1 cellular context compared by ENCODE assay signal in genomic region chr16:30956601-30957455, GRCh38.
TF ChIP-seq lines count a peak whose summit lies in the region.

No MANE protein-coding gene starts in this region.

TF ChIP-seq in K562, 482 proteins besides CTCF, POLR2A, EP300 and RAD21 (continued from another document and continues in another):
- TF ChIP-seq ELK3 (CRISPR knock-in tag; IDR thresholded peaks at IDR 0.05) (0 out of 2 replicates have a peak, but pooled peaks have one; percentile 48), PRPF4 (IDR thresholded peaks at IDR 0.05; ENCODE audit: insufficient read depth, low read depth, low read length, poor library complexity, severe bottlenecking) (no peak), ARNT (IDR thresholded peaks at IDR 0.05) (peak in 1 of 2 experiments; percentile 21; a peak in 2 of 4 replicates), IFI16 (CRISPR knock-in tag; IDR thresholded peaks at IDR 0.05) (no peak), SMARCA5 (IDR thresholded peaks at IDR 0.05) (peak; percentile 95), ZNF507 (tag; conservative IDR thresholded peaks at IDR 0.05) (no peak), TSHZ1 (CRISPR knock-in tag; IDR thresholded peaks at IDR 0.05) (no peak), MYBL2 (IDR thresholded peaks at IDR 0.05; ENCODE audit: low read depth) (no peak), MYBL2 (CRISPR knock-in tag; IDR thresholded peaks at IDR 0.05; ENCODE audit: borderline replicate concordance) (no peak), RHOXF2B (CRISPR knock-in tag; conservative IDR thresholded peaks at IDR 0.05) (0 out of 2 replicates have a peak, but pooled peaks have one; percentile 66), L3MBTL2 (IDR thresholded peaks at IDR 0.05) (peak; percentile 41; the same call in 1 of the 2 replicates), E2F6 (IDR thresholded peaks at IDR 0.05; ENCODE audit: borderline replicate concordance in 1 of 2, extremely low read depth in 1 of 2, insufficient read depth in 1 of 2, insufficient read length in 1 of 2, low read depth in 1 of 2, low read length in 1 of 2, poor library complexity in 1 of 2, severe bottlenecking in 1 of 2) (peak; percentile 31 to 34), BCLAF1 (IDR thresholded peaks at IDR 0.05; ENCODE audit: borderline replicate concordance in 1 of 2, control insufficient read depth in 1 of 2, low read depth in 2 of 2, low read length in 1 of 2) (no peak), PYGO2 (tag; IDR thresholded peaks at IDR 0.05) (no peak), POLR3G (IDR thresholded peaks at IDR 0.05; ENCODE audit: extremely low read depth, insufficient read length, insufficient replicate concordance) (no peak), RB1 (IDR thresholded peaks at IDR 0.05; ENCODE audit: low read depth) (peak; percentile 43; the same call in 1 of the 2 replicates), ATF6 (CRISPR knock-in tag; IDR thresholded peaks at IDR 0.05) (peak; percentile 84; the same call in 1 of the 2 replicates), ZNF696 (CRISPR knock-in tag; conservative IDR thresholded peaks at IDR 0.05) (no peak), HDAC2 (IDR thresholded peaks at IDR 0.05) (peak; percentile 97), TRIM24 (IDR thresholded peaks at IDR 0.05) (no peak), MYC (IDR thresholded peaks at IDR 0.05; ENCODE audit: low read depth, low read length) (peak; percentile 84; the same call in 1 of the 2 replicates), MYC (CRISPR knock-in tag; IDR thresholded peaks at IDR 0.05; ENCODE audit: borderline replicate concordance, low read depth) (no peak; the same call in 1 of the 2 replicates), PHF20 (IDR thresholded peaks at IDR 0.05; ENCODE audit: partially characterized antibody) (peak; percentile 42), BCOR (IDR thresholded peaks at IDR 0.05) (peak; percentile 98), ELF2 (CRISPR knock-in tag; IDR thresholded peaks at IDR 0.05) (peak; percentile 77; the same call in 1 of the 2 replicates), NBN (IDR thresholded peaks at IDR 0.05; ENCODE audit: low read depth) (no peak), ZNF12 (CRISPR knock-in tag; IDR thresholded peaks at IDR 0.05) (peak; percentile 38), ZNF57 (CRISPR knock-in tag; IDR thresholded peaks at IDR 0.05) (no peak), ZNF830 (CRISPR knock-in tag; IDR thresholded peaks at IDR 0.05) (peak; percentile 20; the same call in 1 of the 2 replicates), HNRNPLL (IDR thresholded peaks at IDR 0.05; ENCODE audit: low read depth, low read length, poor library complexity, severe bottlenecking) (no peak), HMGN3 (IDR thresholded peaks at IDR 0.05; ENCODE audit: borderline replicate concordance, extremely low read depth, insufficient read length, low read depth, low read length) (no peak), MXI1 (IDR thresholded peaks at IDR 0.05; ENCODE audit: low read depth, low read length) (peak; percentile 61; the same call in 1 of the 2 replicates), HMG20A (CRISPR knock-in tag; conservative IDR thresholded peaks at IDR 0.05) (no peak), ZFP1 (CRISPR knock-in tag; IDR thresholded peaks at IDR 0.05) (no peak), ZNF79 (CRISPR knock-in tag; IDR thresholded peaks at IDR 0.05; ENCODE audit: low read depth) (no peak)
- TF ChIP-seq, protein P1, sequence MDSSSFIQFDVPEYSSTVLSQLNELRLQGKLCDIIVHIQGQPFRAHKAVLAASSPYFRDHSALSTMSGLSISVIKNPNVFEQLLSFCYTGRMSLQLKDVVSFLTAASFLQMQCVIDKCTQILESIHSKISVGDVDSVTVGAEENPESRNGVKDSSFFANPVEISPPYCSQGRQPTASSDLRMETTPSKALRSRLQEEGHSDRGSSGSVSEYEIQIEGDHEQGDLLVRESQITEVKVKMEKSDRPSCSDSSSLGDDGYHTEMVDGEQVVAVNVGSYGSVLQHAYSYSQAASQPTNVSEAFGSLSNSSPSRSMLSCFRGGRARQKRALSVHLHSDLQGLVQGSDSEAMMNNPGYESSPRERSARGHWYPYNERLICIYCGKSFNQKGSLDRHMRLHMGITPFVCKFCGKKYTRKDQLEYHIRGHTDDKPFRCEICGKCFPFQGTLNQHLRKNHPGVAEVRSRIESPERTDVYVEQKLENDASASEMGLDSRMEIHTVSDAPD (CRISPR knock-in tag; IDR thresholded peaks at IDR 0.05): no peak
- TF ChIP-seq, protein P2, sequence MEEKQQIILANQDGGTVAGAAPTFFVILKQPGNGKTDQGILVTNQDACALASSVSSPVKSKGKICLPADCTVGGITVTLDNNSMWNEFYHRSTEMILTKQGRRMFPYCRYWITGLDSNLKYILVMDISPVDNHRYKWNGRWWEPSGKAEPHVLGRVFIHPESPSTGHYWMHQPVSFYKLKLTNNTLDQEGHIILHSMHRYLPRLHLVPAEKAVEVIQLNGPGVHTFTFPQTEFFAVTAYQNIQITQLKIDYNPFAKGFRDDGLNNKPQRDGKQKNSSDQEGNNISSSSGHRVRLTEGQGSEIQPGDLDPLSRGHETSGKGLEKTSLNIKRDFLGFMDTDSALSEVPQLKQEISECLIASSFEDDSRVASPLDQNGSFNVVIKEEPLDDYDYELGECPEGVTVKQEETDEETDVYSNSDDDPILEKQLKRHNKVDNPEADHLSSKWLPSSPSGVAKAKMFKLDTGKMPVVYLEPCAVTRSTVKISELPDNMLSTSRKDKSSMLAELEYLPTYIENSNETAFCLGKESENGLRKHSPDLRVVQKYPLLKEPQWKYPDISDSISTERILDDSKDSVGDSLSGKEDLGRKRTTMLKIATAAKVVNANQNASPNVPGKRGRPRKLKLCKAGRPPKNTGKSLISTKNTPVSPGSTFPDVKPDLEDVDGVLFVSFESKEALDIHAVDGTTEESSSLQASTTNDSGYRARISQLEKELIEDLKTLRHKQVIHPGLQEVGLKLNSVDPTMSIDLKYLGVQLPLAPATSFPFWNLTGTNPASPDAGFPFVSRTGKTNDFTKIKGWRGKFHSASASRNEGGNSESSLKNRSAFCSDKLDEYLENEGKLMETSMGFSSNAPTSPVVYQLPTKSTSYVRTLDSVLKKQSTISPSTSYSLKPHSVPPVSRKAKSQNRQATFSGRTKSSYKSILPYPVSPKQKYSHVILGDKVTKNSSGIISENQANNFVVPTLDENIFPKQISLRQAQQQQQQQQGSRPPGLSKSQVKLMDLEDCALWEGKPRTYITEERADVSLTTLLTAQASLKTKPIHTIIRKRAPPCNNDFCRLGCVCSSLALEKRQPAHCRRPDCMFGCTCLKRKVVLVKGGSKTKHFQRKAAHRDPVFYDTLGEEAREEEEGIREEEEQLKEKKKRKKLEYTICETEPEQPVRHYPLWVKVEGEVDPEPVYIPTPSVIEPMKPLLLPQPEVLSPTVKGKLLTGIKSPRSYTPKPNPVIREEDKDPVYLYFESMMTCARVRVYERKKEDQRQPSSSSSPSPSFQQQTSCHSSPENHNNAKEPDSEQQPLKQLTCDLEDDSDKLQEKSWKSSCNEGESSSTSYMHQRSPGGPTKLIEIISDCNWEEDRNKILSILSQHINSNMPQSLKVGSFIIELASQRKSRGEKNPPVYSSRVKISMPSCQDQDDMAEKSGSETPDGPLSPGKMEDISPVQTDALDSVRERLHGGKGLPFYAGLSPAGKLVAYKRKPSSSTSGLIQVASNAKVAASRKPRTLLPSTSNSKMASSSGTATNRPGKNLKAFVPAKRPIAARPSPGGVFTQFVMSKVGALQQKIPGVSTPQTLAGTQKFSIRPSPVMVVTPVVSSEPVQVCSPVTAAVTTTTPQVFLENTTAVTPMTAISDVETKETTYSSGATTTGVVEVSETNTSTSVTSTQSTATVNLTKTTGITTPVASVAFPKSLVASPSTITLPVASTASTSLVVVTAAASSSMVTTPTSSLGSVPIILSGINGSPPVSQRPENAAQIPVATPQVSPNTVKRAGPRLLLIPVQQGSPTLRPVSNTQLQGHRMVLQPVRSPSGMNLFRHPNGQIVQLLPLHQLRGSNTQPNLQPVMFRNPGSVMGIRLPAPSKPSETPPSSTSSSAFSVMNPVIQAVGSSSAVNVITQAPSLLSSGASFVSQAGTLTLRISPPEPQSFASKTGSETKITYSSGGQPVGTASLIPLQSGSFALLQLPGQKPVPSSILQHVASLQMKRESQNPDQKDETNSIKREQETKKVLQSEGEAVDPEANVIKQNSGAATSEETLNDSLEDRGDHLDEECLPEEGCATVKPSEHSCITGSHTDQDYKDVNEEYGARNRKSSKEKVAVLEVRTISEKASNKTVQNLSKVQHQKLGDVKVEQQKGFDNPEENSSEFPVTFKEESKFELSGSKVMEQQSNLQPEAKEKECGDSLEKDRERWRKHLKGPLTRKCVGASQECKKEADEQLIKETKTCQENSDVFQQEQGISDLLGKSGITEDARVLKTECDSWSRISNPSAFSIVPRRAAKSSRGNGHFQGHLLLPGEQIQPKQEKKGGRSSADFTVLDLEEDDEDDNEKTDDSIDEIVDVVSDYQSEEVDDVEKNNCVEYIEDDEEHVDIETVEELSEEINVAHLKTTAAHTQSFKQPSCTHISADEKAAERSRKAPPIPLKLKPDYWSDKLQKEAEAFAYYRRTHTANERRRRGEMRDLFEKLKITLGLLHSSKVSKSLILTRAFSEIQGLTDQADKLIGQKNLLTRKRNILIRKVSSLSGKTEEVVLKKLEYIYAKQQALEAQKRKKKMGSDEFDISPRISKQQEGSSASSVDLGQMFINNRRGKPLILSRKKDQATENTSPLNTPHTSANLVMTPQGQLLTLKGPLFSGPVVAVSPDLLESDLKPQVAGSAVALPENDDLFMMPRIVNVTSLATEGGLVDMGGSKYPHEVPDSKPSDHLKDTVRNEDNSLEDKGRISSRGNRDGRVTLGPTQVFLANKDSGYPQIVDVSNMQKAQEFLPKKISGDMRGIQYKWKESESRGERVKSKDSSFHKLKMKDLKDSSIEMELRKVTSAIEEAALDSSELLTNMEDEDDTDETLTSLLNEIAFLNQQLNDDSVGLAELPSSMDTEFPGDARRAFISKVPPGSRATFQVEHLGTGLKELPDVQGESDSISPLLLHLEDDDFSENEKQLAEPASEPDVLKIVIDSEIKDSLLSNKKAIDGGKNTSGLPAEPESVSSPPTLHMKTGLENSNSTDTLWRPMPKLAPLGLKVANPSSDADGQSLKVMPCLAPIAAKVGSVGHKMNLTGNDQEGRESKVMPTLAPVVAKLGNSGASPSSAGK (IDR thresholded peaks at IDR 0.05): no peak
